ENCODE assay signal across 15 cellular contexts in the genomic region with DNA sequence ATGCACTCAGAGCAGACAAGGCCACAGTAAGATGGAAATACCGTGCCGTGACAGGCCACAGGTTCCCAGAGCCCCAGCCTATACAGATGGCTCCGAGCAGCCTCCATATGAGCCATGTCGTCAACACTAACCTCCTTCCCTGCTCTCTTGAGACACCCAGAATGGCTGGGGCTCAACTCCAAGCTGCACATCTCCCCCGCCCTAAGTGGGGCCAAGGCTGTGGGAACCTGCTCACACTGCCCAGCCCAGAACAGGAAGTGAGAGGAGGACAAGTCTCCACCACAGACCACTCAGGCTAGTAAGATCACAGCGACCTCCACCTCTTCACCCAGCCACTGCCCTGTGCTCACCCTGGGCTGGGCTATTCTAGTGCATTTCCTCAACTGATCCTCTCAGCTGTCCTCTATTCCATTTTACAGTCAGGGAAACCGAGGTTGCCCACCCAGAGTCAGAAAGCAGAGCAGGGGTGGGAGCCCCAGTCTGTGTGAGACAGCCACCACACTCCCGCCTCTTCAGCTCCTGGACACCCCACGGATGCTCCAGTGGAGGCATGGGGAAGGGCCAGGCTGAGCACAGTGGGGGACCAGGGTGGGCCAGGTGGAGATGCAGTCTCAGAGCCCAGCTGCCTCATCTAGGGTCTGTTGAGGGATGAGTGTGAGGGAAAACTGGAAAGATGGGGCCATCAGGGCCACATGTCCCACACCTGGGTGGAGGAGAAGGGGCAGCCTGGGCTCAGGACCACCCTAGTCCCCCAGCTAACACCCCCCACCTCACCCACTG. TPM values are rescaled to one million over a fixed set of nuclear protein-coding genes. Genes with fewer than 3 reads are reported as not detected.
DNase-seq lines count a peak whose midpoint lies in the region; ATAC-seq and TF ChIP-seq lines count a peak whose summit lies in the region.
"Had no signal": no experiment of that assay in that cellular context is flagged by ENCODE, and none has a peak within 500 bp of the region (broad histone marks: within the 10 kb centered on the region; RNA-seq: fewer than 3 reads in every experiment).

No MANE protein-coding gene starts in this region.

- H3K27ac Mint-ChIP-seq in dendritic cell treated with granulocyte-macrophage colony-stimulating factor and Interleukin-4, amounts not matched to agents 40 ng/mL and 50 ng/mL, for 4 days, result peak overlapping the region; percentile 84
- H3K27ac Mint-ChIP-seq in activated naive CD4-positive, alpha-beta T cell treated with anti-CD3 and anti-CD28 coated beads, Interleukin-2, amount 50 U/mL, for 72 hours, result no peak overlapping the region
- H3K27ac Mint-ChIP-seq: T-helper 17 cell had no signal

- no peaks in the 10 kb centered on the region for H3K4me1 ChIP-seq in upper lobe of right lung

- H3K27me3 ChIP-seq in upper lobe of right lung, result no peaks in the 10 kb centered on the region

- no peaks in the 10 kb centered on the region for H3K9me3 Mint-ChIP-seq in dendritic cell treated with granulocyte-macrophage colony-stimulating factor and Interleukin-4, amounts not matched to agents 40 ng/mL and 50 ng/mL, for 4 days
- no peaks in the 10 kb centered on the region for H3K9me3 Mint-ChIP-seq in activated naive CD4-positive, alpha-beta T cell treated with anti-CD3 and anti-CD28 coated beads, Interleukin-2, amount 50 U/mL, for 72 hours

- H3K9me3 ChIP-seq in upper lobe of right lung, result no peaks in the 10 kb centered on the region

- intact Hi-C loops in dendritic cell treated with granulocyte-macrophage colony-stimulating factor and Interleukin-4, amounts not matched to agents 40 ng/mL and 50 ng/mL, for 4 days (cut with micrococcal nuclease), result no loop called here
- intact Hi-C loops in upper lobe of right lung (cut with DNase I), result no loop called here

- no peak for TF ChIP-seq CTCF in upper lobe of right lung (IDR thresholded peaks at IDR 0.05)

- H3K27ac ChIP-seq in upper lobe of right lung, result no peak overlapping the region

- DNase-seq in NCI-H2171 treated with DMSO at 0.1 percent for 48 hours (lab: John Stamatoyannopoulos, UW) (peak; percentile 2), NCI-H2171 (lab: John Stamatoyannopoulos, UW) (no peak), upper lobe of right lung (no peak), amniotic stem cell (lab: John Stamatoyannopoulos, UW) (no peak)
- no peak for DNase-seq in activated naive CD4-positive, alpha-beta T cell treated with anti-CD3 and anti-CD28 coated beads, Interleukin-2, amount 50 U/mL, for 72 hours (ENCODE audit: low spot score in 2 of 2)
- DNase-seq: activated CD4-positive, alpha-beta T cell treated with anti-CD3 and anti-CD28 coated beads, Interleukin-2, amount 50 U/mL, for 48 hours; activated naive CD4-positive, alpha-beta T cell; Calu3; cerebellar nuclear complex; T-helper 17 cell had no signal

- no peaks in the 10 kb centered on the region for H3K36me3 Mint-ChIP-seq in dendritic cell treated with granulocyte-macrophage colony-stimulating factor and Interleukin-4, amounts not matched to agents 40 ng/mL and 50 ng/mL, for 4 days (ENCODE audit: low read depth)
- H3K36me3 Mint-ChIP-seq in activated naive CD4-positive, alpha-beta T cell treated with anti-CD3 and anti-CD28 coated beads, Interleukin-2, amount 50 U/mL, for 72 hours, result no peaks in the 10 kb centered on the region

- H3K4me1 Mint-ChIP-seq in dendritic cell treated with granulocyte-macrophage colony-stimulating factor and Interleukin-4, amounts not matched to agents 40 ng/mL and 50 ng/mL, for 4 days (ENCODE audit: low read depth), result peaks cover 51% of the 10 kb centered on the region

- peaks cover 23% of the 10 kb centered on the region for H3K27me3 Mint-ChIP-seq in dendritic cell treated with granulocyte-macrophage colony-stimulating factor and Interleukin-4, amounts not matched to agents 40 ng/mL and 50 ng/mL, for 4 days

- H3K4me3 ChIP-seq in upper lobe of right lung, result no peak overlapping the region
- H3K4me3 ChIP-seq: smooth muscle cell had no signal

- peak; percentile 38 for ATAC-seq in HG03521 (IDR thresholded peaks at IDR 0.05; ENCODE audit: unreplicated experiment)
- peak; percentile 79 for ATAC-seq in upper lobe of right lung
- no peak for ATAC-seq in GM19455 (IDR thresholded peaks at IDR 0.05; ENCODE audit: unreplicated experiment)
- no peak for ATAC-seq in activated naive CD4-positive, alpha-beta T cell treated with anti-CD3 and anti-CD28 coated beads, Interleukin-2, amount 50 U/mL, for 72 hours
- ATAC-seq: T-helper 17 cell had no signal

- no peaks in the 10 kb centered on the region for H3K36me3 ChIP-seq in upper lobe of right lung

- H3K4me3 Mint-ChIP-seq in dendritic cell treated with granulocyte-macrophage colony-stimulating factor and Interleukin-4, amounts not matched to agents 40 ng/mL and 50 ng/mL, for 4 days, result no peak overlapping the region
- H3K4me3 Mint-ChIP-seq: T-helper 17 cell had no signal

RNA-seq across cellular contexts. Expression of gene GRID1, which starts 11.6 kb away (rescaled TPM):
- total RNA-seq in upper lobe of right lung, result 3.0 TPM
- not detected for total RNA-seq in activated naive CD4-positive, alpha-beta T cell treated with anti-CD3 and anti-CD28 coated beads, Interleukin-2, amount 50 U/mL, for 72 hours
- total RNA-seq: Calu3, lung microvascular endothelial cell, T-helper 17 cell had no signal

Comparison
In these comparisons a context has a peak if more than half of its experiments do, and no peak if none do; other contexts are left out.
1. ATAC-seq: peak in HG03521 (single experiment) and upper lobe of right lung (single experiment); none in GM19455 (single experiment) and activated naive CD4-positive, alpha-beta T cell treated with anti-CD3 and anti-CD28 coated beads, Interleukin-2, amount 50 U/mL, for 72 hours (0 of 2).